Comparison of ENCODE assay signal across 8 cellular contexts in the genomic region with DNA sequence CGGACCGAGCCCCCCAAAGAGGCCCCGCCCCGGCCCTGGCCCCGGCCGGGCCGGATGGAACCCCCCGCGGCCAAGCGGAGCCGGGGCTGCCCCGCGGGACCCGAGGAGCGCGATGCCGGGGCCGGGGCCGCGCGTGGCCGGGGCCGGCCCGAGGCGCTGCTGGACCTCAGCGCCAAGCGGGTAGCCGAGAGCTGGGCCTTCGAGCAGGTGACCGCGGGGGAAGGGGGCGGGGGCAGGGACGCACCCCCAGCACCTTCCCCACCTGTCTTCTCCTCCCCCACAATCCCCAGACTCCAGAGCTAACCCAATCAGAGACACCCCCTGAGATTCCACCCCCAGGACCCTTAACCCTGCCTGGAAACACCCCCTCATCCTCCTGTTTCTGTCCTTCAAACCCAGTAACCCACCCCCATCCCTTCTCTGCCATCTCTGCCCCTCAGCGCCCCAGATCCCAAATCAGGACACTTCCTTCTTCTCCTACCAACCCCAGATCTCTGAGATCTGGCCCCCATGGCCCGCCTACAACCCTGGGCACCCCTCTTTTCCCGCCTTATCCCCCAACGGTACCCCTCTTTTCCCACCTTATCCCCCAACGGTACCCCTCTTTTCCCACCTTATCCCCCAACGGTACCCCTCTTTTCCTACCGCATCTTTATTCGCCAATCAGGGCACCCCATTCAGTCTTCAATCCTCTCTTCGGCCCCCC. TPM values are rescaled to one million over a fixed set of nuclear protein-coding genes. Genes with fewer than 3 reads are reported as not detected.
A peak's percentile ranks its signal among the peaks of the same experiment; 100 is the strongest.
DNase-seq lines count a peak whose midpoint lies in the region; ATAC-seq, FAIRE-seq and TF ChIP-seq lines count a peak whose summit lies in the region.

No MANE protein-coding gene starts in this region.

- DNase-seq in COLO668 (lab: John Stamatoyannopoulos, UW; ENCODE audit: unreplicated experiment) (peak; percentile 35), astrocyte of the cerebellum (ENCODE audit: low read depth) (no peak), kidney (no peak), SIG-M5 treated with dmso at 0.1 percent for 504 hours (lab: John Stamatoyannopoulos, UW; ENCODE audit: unreplicated experiment) (no peak), DMS79 treated with DMSO at 0.1 percent for 48 hours (lab: John Stamatoyannopoulos, UW) (no peak)

- H3K4me1 ChIP-seq in kidney (ENCODE audit: control insufficient read depth in 1 of 2, insufficient read depth in 1 of 2, low read depth in 1 of 2, low read length in 2 of 2) (peaks cover 13 to 16% of the 10 kb centered on the region in 2 donors), stomach smooth muscle (ENCODE audit: control insufficient read depth, insufficient read depth, low read length) (peaks cover 29% of the 10 kb centered on the region)

- no peak for FAIRE-seq in kidney (lab: Jason Lieb, UNC)

- in situ Hi-C loops in astrocyte of the cerebellum (cut with HindIII; ENCODE audit: low sequenced_read_pairs): no loop called here

- intact Hi-C loops in kidney (cut with DNase I): no loop called here

- H3K36me3 ChIP-seq in kidney (ENCODE audit: control insufficient read depth in 1 of 2, insufficient read depth in 2 of 2, low read length in 2 of 2): no peaks in the 10 kb centered on the region
- H3K36me3 ChIP-seq in stomach smooth muscle (ENCODE audit: control insufficient read depth in 2 of 2, insufficient read depth in 2 of 2, low read length in 2 of 2): no peaks in the 10 kb centered on the region

- ATAC-seq in GM19463 (IDR thresholded peaks at IDR 0.05; ENCODE audit: unreplicated experiment) (peak; percentile 33), HG03565 (IDR thresholded peaks at IDR 0.05; ENCODE audit: unreplicated experiment) (peak; percentile 11)

- TF ChIP-seq CTCF in astrocyte of the cerebellum (IDR thresholded peaks at IDR 0.05; ENCODE audit: low read depth, low read length, missing control alignments) (no peak), kidney (IDR thresholded peaks at IDR 0.05; ENCODE audit: borderline replicate concordance, extremely low read depth, insufficient read depth) (no peak)

- no peaks in the 10 kb centered on the region for H3K27me3 ChIP-seq in stomach smooth muscle (ENCODE audit: control insufficient read depth in 1 of 2, insufficient read depth in 2 of 2, low read length in 2 of 2)

- H3K9ac ChIP-seq in kidney (ENCODE audit: low read length in 2 of 2) (peak overlapping the region; percentile 78 to 82), stomach smooth muscle (ENCODE audit: low read length in 2 of 2) (peak overlapping the region; percentile 64 to 80)

- H3K9me3 ChIP-seq in kidney (ENCODE audit: control insufficient read depth in 1 of 2, low read length in 2 of 2) (no peaks in the 10 kb centered on the region), stomach smooth muscle (ENCODE audit: control insufficient read depth in 2 of 2, low read length in 2 of 2) (no peaks in the 10 kb centered on the region)

- H3K27ac ChIP-seq in kidney (ENCODE audit: low read depth in 2 of 2, low read length in 2 of 2) (peak overlapping the region; percentile 51 to 59), stomach smooth muscle (ENCODE audit: low read length) (peak overlapping the region; percentile 58)

- peak overlapping the region; percentile 56 for H3K4me3 ChIP-seq in astrocyte of the cerebellum (ENCODE audit: low read depth, low read length)
- peak overlapping the region; percentile 65 to 71 for H3K4me3 ChIP-seq in kidney (ENCODE audit: low read length in 2 of 2)
- H3K4me3 ChIP-seq in stomach smooth muscle (ENCODE audit: low read length in 2 of 2): peak overlapping the region; percentile 72 to 81

RNA-seq across cellular contexts. Expression of a gene that starts 0.5 kb away (rescaled TPM):
- total RNA-seq in kidney: 13.7 TPM
- polyA plus RNA-seq in kidney (ENCODE audit: insufficient read depth, low read depth, low replicate concordance): 1.4 TPM

RNA-seq across cellular contexts. Expression of a gene that starts 21.5 kb away (rescaled TPM):
- 62.7 TPM for total RNA-seq in kidney
- polyA plus RNA-seq in kidney (ENCODE audit: insufficient read depth, low read depth, low replicate concordance): 264 TPM

RNA-seq across cellular contexts. Expression of a gene that starts 31.4 kb away (rescaled TPM):
- total RNA-seq in kidney: 46.5 TPM
- polyA plus RNA-seq in kidney (ENCODE audit: insufficient read depth, low read depth, low replicate concordance): 18.8 TPM
